Comparison of ENCODE assay signal across 9 cellular contexts in the genomic region with DNA sequence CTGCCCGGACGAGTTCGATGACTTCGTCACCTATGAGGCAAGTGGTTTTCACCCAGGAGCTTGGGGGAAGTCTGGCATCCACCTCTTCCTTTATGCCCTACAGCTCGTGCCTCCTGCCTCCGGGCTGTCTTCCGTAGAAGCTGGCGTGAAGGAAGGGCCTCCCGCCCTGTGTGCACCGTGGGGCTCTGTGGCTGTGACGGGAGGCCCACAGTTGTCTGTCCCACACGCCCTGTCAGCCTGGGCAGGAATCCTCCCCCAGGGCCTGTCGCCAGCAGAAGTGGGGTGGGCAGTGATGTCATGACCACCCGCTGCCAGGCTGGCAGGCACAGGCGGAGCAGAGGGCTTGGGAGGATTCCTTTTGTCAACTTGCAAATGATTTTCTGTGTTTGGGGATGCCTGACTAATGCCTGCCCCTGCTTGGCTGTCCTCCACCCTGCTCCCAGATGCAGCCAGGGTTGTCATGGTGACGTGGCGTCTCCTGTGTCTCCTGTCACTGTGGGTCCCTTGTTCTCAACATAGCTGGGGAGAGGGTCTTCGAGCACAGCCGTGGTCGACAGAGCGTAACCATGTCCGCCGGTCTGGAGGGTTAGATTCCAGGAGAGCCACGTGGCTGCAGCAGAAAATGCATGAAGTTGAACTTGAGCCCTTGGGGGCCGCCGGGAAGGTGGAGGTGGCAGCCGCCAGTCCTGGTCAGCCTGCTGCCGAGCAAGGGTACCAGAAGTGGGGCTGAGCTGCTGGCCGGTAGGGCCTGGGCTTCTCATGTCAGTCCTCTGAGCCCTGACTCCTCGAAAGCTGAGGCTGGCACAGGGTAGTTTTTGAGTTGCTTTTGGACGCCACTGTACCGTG. TPM values are rescaled to one million over a fixed set of nuclear protein-coding genes. Genes with fewer than 3 reads are reported as not detected.
DNase-seq lines count a peak whose midpoint lies in the region; ATAC-seq and TF ChIP-seq lines count a peak whose summit lies in the region.
"Had no signal": no experiment of that assay in that cellular context is flagged by ENCODE, and none has a peak within 500 bp of the region (broad histone marks: within the 10 kb centered on the region; RNA-seq: fewer than 3 reads in every experiment).

No MANE protein-coding gene starts in this region.

- H3K9ac ChIP-seq in colonic mucosa (ENCODE audit: low read depth in 2 of 2, low read length in 2 of 2) = no peak overlapping the region

- H3K4me1 ChIP-seq in RWPE2 (ENCODE audit: insufficient read depth, poor library complexity, severe bottlenecking) (peaks cover 14% of the 10 kb centered on the region), Peyer's patch (peaks cover 0 to 7% (median 0%) of the 10 kb centered on the region in 4 donors), colonic mucosa (no peaks in the 10 kb centered on the region), tibial artery (peaks cover 0 to 3% (median 0%) of the 10 kb centered on the region in 4 donors)

- H3K36me3 ChIP-seq in RWPE2 (ENCODE audit: low read depth) (peaks cover 6% of the 10 kb centered on the region; the same call in 1 of the 2 replicates), Peyer's patch (peaks cover 0 to 6% (median 0%) of the 10 kb centered on the region in 3 donors), colonic mucosa (no peaks in the 10 kb centered on the region), tibial artery (peaks cover 0 to 19% (median 11%) of the 10 kb centered on the region in 3 donors)

- H3K9me3 ChIP-seq in RWPE2 (ENCODE audit: severe bottlenecking) (no peaks in the 10 kb centered on the region), Peyer's patch (no peaks in the 10 kb centered on the region), colonic mucosa (no peaks in the 10 kb centered on the region), tibial artery (no peaks in the 10 kb centered on the region)

- peak overlapping the region; percentile 22 for H3K27ac ChIP-seq in RWPE2 (ENCODE audit: poor library complexity, severe bottlenecking)
- no peak overlapping the region for H3K27ac ChIP-seq in Peyer's patch
- H3K27ac ChIP-seq in colonic mucosa = no peak overlapping the region
- H3K27ac ChIP-seq in tibial artery = no peak overlapping the region

- H3K4me3 ChIP-seq in RWPE2 (ENCODE audit: severe bottlenecking) (no peak overlapping the region), Peyer's patch (no peak overlapping the region), colonic mucosa (no peak overlapping the region), tibial artery (no peak overlapping the region)

- DNase-seq in DMS79 (lab: John Stamatoyannopoulos, UW) (peak; percentile 7), RWPE2 (ENCODE audit: low spot score) (no peak), glomerular visceral epithelial cell (ENCODE audit: extremely low spot score) (peak; percentile 58), occipital lobe (lab: John Stamatoyannopoulos, UW) (peak; percentile 89), Peyer's patch (no peak), colonic mucosa (no peak), tibial artery (no peak)
- DNase-seq: NCI-H1417 treated with DMSO at 0.1 percent for 48 hours had no signal

- H3K27me3 ChIP-seq in RWPE2 (ENCODE audit: insufficient read depth, poor library complexity, severe bottlenecking) (no peaks in the 10 kb centered on the region), Peyer's patch (no peaks in the 10 kb centered on the region), colonic mucosa (no peaks in the 10 kb centered on the region), tibial artery (no peaks in the 10 kb centered on the region)

- intact Hi-C loops in colonic mucosa (cut with DNase I) = no loop called here
- intact Hi-C loops in tibial artery (cut with DNase I; ENCODE audit: low total_unique reads) = no loop called here

- TF ChIP-seq CTCF in RWPE2 (IDR thresholded peaks at IDR 0.05; ENCODE audit: poor library complexity, severe bottlenecking) (no peak), Peyer's patch (IDR thresholded peaks at IDR 0.05) (no peak), colonic mucosa (IDR thresholded peaks at IDR 0.05) (no peak), tibial artery (IDR thresholded peaks at IDR 0.05) (no peak)

- ATAC-seq in RWPE2 (ENCODE audit: low read depth) (peak; percentile 59), HG02870 (IDR thresholded peaks at IDR 0.05; ENCODE audit: unreplicated experiment) (no peak)

- no peak for TF ChIP-seq POLR2A in Peyer's patch (IDR thresholded peaks at IDR 0.05)

RNA-seq across cellular contexts. Expression of a gene that starts 46.1 kb away (rescaled TPM):
- total RNA-seq in occipital lobe = 25.6 TPM
- total RNA-seq in Peyer's patch = 100 to 1,000 TPM in 2 of 4 donors, 10 to 100 TPM in 2; 55.5 to 136 (median 106) TPM
- 10 to 100 TPM; 20.9 to 22.3 TPM for total RNA-seq in colonic mucosa

RNA-seq across cellular contexts. Expression of a gene that starts 55.9 kb away (rescaled TPM):
- total RNA-seq in occipital lobe = 10.3 TPM
- 100 to 1,000 TPM in 3 of 4 donors, 10 to 100 TPM in 1; 50.3 to 249 (median 167) TPM for total RNA-seq in Peyer's patch
- 100 to 1,000 TPM in 1 of 2 donors, 10 to 100 TPM in 1; 74.6 to 139 TPM for total RNA-seq in colonic mucosa

Comparison
In these comparisons a context has a peak if more than half of its experiments do, and no peak if none do; other contexts are left out.
1. DNase-seq: peak in DMS79 (single experiment), glomerular visceral epithelial cell (single experiment) and occipital lobe (single experiment); none in RWPE2 (single experiment), Peyer's patch (0 of 3), colonic mucosa (single experiment) and tibial artery (0 of 2).